ENCODE assay signal across 1 cellular context in the genomic region with DNA sequence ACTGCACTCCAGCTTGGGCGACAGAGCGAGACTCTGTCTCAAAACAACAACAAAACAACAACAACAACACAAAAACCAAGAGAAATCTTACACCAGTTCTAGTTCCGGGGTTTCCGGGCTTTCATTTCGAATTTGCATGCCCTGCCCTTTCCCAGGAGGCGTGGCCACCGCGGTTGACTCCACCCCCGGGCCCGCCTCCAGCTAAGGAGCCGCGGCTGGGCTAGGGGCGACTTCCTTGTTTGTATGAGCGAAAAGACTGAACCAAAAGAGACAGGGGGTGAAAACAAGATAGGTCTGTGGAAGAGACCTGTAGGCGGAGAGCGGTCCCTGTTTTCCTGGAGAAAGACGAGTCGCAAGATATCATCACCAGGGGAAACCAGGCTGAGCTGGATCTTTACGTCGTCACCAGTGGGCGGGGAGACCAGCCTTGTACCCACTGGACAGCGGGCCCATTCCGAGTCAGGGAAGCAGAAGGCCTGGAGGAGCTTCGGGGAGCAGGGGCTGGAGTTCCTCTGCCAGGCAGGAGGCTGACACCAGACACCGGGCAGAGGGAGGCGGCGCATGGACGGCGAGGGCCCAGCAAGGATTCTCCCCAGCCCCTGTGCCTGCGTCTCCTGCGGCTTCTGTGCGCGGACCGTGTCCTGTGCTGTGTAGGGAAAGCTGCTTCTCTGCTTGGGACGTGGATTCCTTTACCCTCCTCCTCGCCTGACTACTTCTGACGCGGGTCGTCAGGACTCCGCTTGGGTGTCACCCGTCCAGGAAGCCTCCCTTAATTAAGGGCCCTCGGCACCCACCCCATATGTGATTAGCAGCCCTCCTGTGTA.
TF ChIP-seq lines count a peak whose summit lies in the region.

No MANE protein-coding gene starts in this region.

TF ChIP-seq in GM23338, 12 proteins besides CTCF, POLR2A, EP300 and RAD21 (continued from another document):
- TF ChIP-seq, protein P1, sequence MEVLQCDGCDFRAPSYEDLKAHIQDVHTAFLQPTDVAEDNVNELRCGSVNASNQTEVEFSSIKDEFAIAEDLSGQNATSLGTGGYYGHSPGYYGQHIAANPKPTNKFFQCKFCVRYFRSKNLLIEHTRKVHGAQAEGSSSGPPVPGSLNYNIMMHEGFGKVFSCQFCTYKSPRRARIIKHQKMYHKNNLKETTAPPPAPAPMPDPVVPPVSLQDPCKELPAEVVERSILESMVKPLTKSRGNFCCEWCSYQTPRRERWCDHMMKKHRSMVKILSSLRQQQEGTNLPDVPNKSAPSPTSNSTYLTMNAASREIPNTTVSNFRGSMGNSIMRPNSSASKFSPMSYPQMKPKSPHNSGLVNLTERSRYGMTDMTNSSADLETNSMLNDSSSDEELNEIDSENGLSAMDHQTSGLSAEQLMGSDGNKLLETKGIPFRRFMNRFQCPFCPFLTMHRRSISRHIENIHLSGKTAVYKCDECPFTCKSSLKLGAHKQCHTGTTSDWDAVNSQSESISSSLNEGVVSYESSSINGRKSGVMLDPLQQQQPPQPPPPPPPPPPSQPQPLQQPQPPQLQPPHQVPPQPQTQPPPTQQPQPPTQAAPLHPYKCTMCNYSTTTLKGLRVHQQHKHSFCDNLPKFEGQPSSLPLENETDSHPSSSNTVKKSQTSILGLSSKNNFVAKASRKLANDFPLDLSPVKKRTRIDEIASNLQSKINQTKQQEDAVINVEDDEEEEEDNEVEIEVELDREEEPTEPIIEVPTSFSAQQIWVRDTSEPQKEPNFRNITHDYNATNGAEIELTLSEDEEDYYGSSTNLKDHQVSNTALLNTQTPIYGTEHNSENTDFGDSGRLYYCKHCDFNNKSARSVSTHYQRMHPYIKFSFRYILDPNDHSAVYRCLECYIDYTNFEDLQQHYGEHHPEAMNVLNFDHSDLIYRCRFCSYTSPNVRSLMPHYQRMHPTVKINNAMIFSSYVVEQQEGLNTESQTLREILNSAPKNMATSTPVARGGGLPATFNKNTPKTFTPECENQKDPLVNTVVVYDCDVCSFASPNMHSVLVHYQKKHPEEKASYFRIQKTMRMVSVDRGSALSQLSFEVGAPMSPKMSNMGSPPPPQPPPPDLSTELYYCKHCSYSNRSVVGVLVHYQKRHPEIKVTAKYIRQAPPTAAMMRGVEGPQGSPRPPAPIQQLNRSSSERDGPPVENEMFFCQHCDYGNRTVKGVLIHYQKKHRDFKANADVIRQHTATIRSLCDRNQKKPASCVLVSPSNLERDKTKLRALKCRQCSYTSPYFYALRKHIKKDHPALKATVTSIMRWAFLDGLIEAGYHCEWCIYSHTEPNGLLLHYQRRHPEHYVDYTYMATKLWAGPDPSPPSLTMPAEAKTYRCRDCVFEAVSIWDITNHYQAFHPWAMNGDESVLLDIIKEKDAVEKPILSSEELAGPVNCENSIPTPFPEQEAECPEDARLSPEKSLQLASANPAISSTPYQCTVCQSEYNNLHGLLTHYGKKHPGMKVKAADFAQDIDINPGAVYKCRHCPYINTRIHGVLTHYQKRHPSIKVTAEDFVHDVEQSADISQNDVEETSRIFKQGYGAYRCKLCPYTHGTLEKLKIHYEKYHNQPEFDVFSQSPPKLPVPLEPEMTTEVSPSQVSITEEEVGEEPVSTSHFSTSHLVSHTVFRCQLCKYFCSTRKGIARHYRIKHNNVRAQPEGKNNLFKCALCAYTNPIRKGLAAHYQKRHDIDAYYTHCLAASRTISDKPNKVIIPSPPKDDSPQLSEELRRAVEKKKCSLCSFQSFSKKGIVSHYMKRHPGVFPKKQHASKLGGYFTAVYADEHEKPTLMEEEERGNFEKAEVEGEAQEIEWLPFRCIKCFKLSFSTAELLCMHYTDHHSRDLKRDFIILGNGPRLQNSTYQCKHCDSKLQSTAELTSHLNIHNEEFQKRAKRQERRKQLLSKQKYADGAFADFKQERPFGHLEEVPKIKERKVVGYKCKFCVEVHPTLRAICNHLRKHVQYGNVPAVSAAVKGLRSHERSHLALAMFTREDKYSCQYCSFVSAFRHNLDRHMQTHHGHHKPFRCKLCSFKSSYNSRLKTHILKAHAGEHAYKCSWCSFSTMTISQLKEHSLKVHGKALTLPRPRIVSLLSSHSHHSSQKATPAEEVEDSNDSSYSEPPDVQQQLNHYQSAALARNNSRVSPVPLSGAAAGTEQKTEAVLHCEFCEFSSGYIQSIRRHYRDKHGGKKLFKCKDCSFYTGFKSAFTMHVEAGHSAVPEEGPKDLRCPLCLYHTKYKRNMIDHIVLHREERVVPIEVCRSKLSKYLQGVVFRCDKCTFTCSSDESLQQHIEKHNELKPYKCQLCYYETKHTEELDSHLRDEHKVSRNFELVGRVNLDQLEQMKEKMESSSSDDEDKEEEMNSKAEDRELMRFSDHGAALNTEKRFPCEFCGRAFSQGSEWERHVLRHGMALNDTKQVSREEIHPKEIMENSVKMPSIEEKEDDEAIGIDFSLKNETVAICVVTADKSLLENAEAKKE (CRISPR knock-in tag; IDR thresholded peaks at IDR 0.05), result no peak
